ENCODE assay signal across 8 cellular contexts in the genomic region with DNA sequence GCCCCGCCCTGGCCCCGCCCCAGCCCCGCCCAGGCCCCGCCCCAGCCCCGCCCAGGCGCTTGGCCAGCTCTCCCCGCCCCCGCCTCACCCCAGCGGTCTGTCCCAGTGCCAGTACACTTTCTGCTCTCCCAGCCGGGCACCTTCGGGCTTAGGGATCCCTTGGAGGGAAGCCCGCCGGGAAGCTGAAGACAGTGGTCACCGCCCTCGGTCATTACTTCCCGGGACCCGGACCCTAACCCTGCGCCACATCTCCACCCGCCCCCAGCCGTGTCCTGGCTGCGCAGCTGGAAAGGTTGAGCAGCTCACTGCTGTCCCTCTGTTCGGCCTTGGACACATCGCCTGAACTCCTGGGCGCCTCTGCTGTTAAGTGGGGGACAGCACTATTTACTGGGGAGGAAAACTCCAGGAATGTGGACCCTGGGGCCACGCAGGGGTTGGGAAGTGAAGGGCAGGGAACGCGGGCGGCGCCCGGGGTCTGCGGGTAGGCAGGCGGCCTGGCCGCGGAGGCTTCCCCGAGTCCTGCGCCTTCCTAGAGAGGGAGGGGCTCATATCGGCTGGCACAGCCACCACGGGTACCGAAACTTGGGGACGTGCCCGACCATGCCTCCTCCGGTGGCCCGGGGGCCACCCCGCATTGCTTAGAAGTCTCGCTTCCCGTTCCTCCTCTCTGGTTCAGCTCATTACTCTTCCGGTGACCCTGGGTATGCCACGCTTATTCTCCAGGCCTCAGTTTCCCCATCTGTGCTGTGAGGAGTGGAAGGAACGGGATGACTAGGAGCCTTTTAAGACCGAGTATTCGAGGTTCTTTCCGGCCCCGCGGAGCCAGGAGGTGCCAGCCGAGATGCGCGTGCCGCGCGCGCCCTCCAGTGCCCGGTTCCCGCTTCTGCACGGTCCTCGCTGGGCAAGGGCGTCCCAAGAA.
DNase-seq lines count a peak whose midpoint lies in the region; FAIRE-seq and TF ChIP-seq lines count a peak whose summit lies in the region.

No MANE protein-coding gene starts in this region.

- H3K27me3 ChIP-seq in astrocyte (ENCODE audit: insufficient read depth, low read length) (peaks cover 3% of the 10 kb centered on the region), rectal smooth muscle tissue (ENCODE audit: control insufficient read depth, insufficient read depth, low read length) (peaks cover 2% of the 10 kb centered on the region), vagina (no peaks in the 10 kb centered on the region)

- TF ChIP-seq POLR2A in vagina (IDR thresholded peaks at IDR 0.05): no peak

- H3K9ac ChIP-seq in astrocyte (ENCODE audit: low read length) (peak overlapping the region; percentile 59), rectal smooth muscle tissue (ENCODE audit: low read length) (peak overlapping the region; percentile 2)

- peak; percentile 40 for DNase-seq in HCEC 1CT
- peak; percentile 47 for DNase-seq in M059J (ENCODE audit: low read depth)
- peak; percentile 70 for DNase-seq in T-helper 9 cell
- DNase-seq in astrocyte (ENCODE audit: low read depth): peak; percentile 18
- DNase-seq in hepatic stellate cell (ENCODE audit: low spot score): peak; percentile 82
- no peak for DNase-seq in vagina (ENCODE audit: extremely low spot score in 2 of 2)

- peak overlapping the region; percentile 97 for H3K4me2 ChIP-seq in astrocyte (ENCODE audit: low read length)

- H3K36me3 Mint-ChIP-seq in astrocyte (ENCODE audit: low read depth, unreplicated experiment): no peaks in the 10 kb centered on the region

- no peaks in the 10 kb centered on the region for H4K20me1 ChIP-seq in astrocyte (ENCODE audit: insufficient read depth, low read length)

- peaks cover 6% of the 10 kb centered on the region for H3K4me1 Mint-ChIP-seq in astrocyte (ENCODE audit: low read depth, unreplicated experiment)

- H3K9me3 Mint-ChIP-seq in astrocyte (ENCODE audit: unreplicated experiment): peaks cover 2% of the 10 kb centered on the region

- peak; percentile 82 for TF ChIP-seq CTCF in astrocyte (IDR thresholded peaks at IDR 0.05; ENCODE audit: insufficient read depth, low read depth, low read length)
- TF ChIP-seq CTCF in vagina (IDR thresholded peaks at IDR 0.05): peak; percentile 66 to 93 (median 89)

- H2AFZ ChIP-seq in astrocyte (ENCODE audit: low read depth, low read length): peak overlapping the region; percentile 95

- no peaks in the 10 kb centered on the region for H3K79me2 ChIP-seq in astrocyte (ENCODE audit: insufficient read depth, low read length)

- intact Hi-C loops in vagina (cut with DNase I): loop anchor here (5.0 kb wide), 1 partner anchor 250 kb away; no protein-coding TSS in a partner anchor

- H3K27ac ChIP-seq in astrocyte (ENCODE audit: low read depth, low read length) (no peak overlapping the region), rectal smooth muscle tissue (ENCODE audit: low read depth, low read length) (no peak overlapping the region), vagina (no peak overlapping the region)

- peaks cover 62% of the 10 kb centered on the region for H3K27me3 Mint-ChIP-seq in astrocyte (ENCODE audit: low read depth, unreplicated experiment)

- peak overlapping the region; percentile 21 for H3K27ac Mint-ChIP-seq in astrocyte (ENCODE audit: unreplicated experiment)

- H3K9me3 ChIP-seq in astrocyte (ENCODE audit: insufficient read depth, low read depth, low read length): no peaks in the 10 kb centered on the region
- H3K9me3 ChIP-seq in vagina: no peaks in the 10 kb centered on the region

- H3K4me1 ChIP-seq in astrocyte (ENCODE audit: insufficient read depth, low read length): peaks cover 5% of the 10 kb centered on the region
- H3K4me1 ChIP-seq in rectal smooth muscle tissue (ENCODE audit: control insufficient read depth, insufficient read depth, low read length): no peaks in the 10 kb centered on the region
- H3K4me1 ChIP-seq in vagina: peaks cover 10% of the 10 kb centered on the region

- H3K36me3 ChIP-seq in astrocyte (ENCODE audit: insufficient read depth, low read length) (no peaks in the 10 kb centered on the region), rectal smooth muscle tissue (ENCODE audit: control insufficient read depth, insufficient read depth, low read length) (no peaks in the 10 kb centered on the region), vagina (no peaks in the 10 kb centered on the region)

- peak overlapping the region; percentile 91 for H3K4me3 Mint-ChIP-seq in astrocyte (ENCODE audit: unreplicated experiment)

- no peak for FAIRE-seq in astrocyte (lab: Jason Lieb, UNC)

- H3K4me3 ChIP-seq in GM08714 (ENCODE audit: low read length): peak overlapping the region; percentile 61; the same call in 1 of the 2 replicates
- H3K4me3 ChIP-seq in astrocyte (ENCODE audit: insufficient read depth, low read depth, low read length): peak overlapping the region; percentile 56
- H3K4me3 ChIP-seq in rectal smooth muscle tissue (ENCODE audit: low read length): peak overlapping the region; percentile 72
- H3K4me3 ChIP-seq in vagina: peak overlapping the region; percentile 54 to 57

Comparison
In these comparisons a context has a peak if more than half of its experiments do, and no peak if none do; other contexts are left out.
1. DNase-seq: peak in HCEC 1CT (single experiment), M059J (single experiment), T-helper 9 cell (single experiment), astrocyte (single experiment) and hepatic stellate cell (single experiment); none in vagina (0 of 2).
2. Peak in every context shown above with its lines, with median percentiles within 50 percentile points of each other: H3K4me3 ChIP-seq.